In genomic region chr20:30376767-30377658, GRCh38 we compare ENCODE assay signal across 8 cellular contexts.
DNase-seq lines count a peak whose midpoint lies in the region; ATAC-seq and TF ChIP-seq lines count a peak whose summit lies in the region.

No MANE protein-coding gene starts in this region.

- TF ChIP-seq CTCF in Calu3 (IDR thresholded peaks at IDR 0.05; ENCODE audit: unreplicated experiment) (peak; percentile 96), fibroblast of villous mesenchyme (IDR thresholded peaks at IDR 0.05; ENCODE audit: insufficient read depth, low read depth, low read length) (peak; percentile 61), neutrophil (IDR thresholded peaks at IDR 0.05) (peak; percentile 23)

- no peaks in the 10 kb centered on the region for H3K9me3 ChIP-seq in neutrophil
- H3K9me3 ChIP-seq in subcutaneous abdominal adipose tissue (ENCODE audit: control insufficient read depth in 5 of 5, low read length in 5 of 5), result peaks cover 0 to 3% (median 0%) of the 10 kb centered on the region in 5 donors

- H3K36me3 ChIP-seq in neutrophil (no peaks in the 10 kb centered on the region), subcutaneous abdominal adipose tissue (ENCODE audit: control insufficient read depth in 5 of 5, insufficient read depth in 5 of 5, low read length in 5 of 5) (no peaks in the 10 kb centered on the region)

- H3K27ac ChIP-seq in neutrophil, result peak overlapping the region; percentile 76
- H3K27ac ChIP-seq in subcutaneous abdominal adipose tissue (ENCODE audit: low read depth, low read length), result peak overlapping the region; percentile 54

- H3K36me3 Mint-ChIP-seq in Calu3 (ENCODE audit: insufficient read depth, unreplicated experiment), result peaks cover 27% of the 10 kb centered on the region

- DNase-seq in Calu3 (peak; percentile 98), KBM-7 (peak; percentile 82), RPMI7951 (ENCODE audit: low read depth) (peak; percentile 90), fibroblast of villous mesenchyme (ENCODE audit: low read depth) (peak; percentile 85)
- DNase-seq in activated effector memory CD4-positive, alpha-beta T cell treated with anti-CD3 and anti-CD28 coated beads, Interleukin-2, amount 50 U/mL, for 16 hours, result peak; percentile 97

- in situ Hi-C loops in KBM-7 (cut with MboI; ENCODE audit: low pct_unique_long_range_greater_than_20kb, low sequenced_read_pairs), result no loop called here

- H3K9ac ChIP-seq in subcutaneous abdominal adipose tissue (ENCODE audit: low read length in 5 of 5), result peak overlapping the region; percentile 63 to 95 (median 81)

- H3K27me3 ChIP-seq in neutrophil, result peaks cover 25% of the 10 kb centered on the region
- no peaks in the 10 kb centered on the region for H3K27me3 ChIP-seq in subcutaneous abdominal adipose tissue (ENCODE audit: control insufficient read depth in 5 of 5, insufficient read depth in 4 of 5, low read length in 5 of 5)

- H3K4me3 Mint-ChIP-seq in Calu3 (ENCODE audit: low read depth, unreplicated experiment), result peak overlapping the region; percentile 91

- CTCF ChIA-PET in Calu3 (lab: Charles Lee), result interaction anchor here (0.6 to 0.8 kb wide), 4 partner anchors 20 to 254 kb away, joined by 3 to 4 read pairs (median 3); no protein-coding TSS in a partner anchor

- peak overlapping the region; percentile 81 for H3K4me3 ChIP-seq in fibroblast of villous mesenchyme (ENCODE audit: low read depth, low read length)
- H3K4me3 ChIP-seq in neutrophil (ENCODE audit: low read depth in 1 of 2, low read length in 1 of 2), result peak overlapping the region; percentile 61 to 62
- peak overlapping the region; percentile 80 to 98 (median 87) for H3K4me3 ChIP-seq in subcutaneous abdominal adipose tissue (ENCODE audit: low read depth in 1 of 5, low read length in 5 of 5)

- no peaks in the 10 kb centered on the region for H3K27me3 Mint-ChIP-seq in Calu3 (ENCODE audit: unreplicated experiment)

- TSS peak; percentile 46 for BruUV-seq in Calu3 (replicated peaks; lab: Mats Ljungman, UMichigan)

- peaks cover 6% of the 10 kb centered on the region for H3K9me3 Mint-ChIP-seq in Calu3 (ENCODE audit: low read depth, unreplicated experiment)

- H3K4me1 ChIP-seq in neutrophil (ENCODE audit: control insufficient read depth in 1 of 2, insufficient read depth in 1 of 2, low read depth in 1 of 2, low read length in 1 of 2) (peaks cover 0 to 6% of the 10 kb centered on the region in 2 experiments), subcutaneous abdominal adipose tissue (ENCODE audit: control insufficient read depth in 5 of 5, insufficient read depth in 5 of 5, low read length in 5 of 5) (peaks cover 0 to 12% (median 5%) of the 10 kb centered on the region in 5 donors)

- H3K4me1 Mint-ChIP-seq in Calu3 (ENCODE audit: low read depth, unreplicated experiment), result peaks cover 37% of the 10 kb centered on the region

- intact Hi-C loops in Calu3 (cut with micrococcal nuclease; ENCODE audit: unreplicated experiment), result no loop called here

- peak overlapping the region; percentile 79 for H3K27ac Mint-ChIP-seq in Calu3 (ENCODE audit: unreplicated experiment)

- peak; percentile 76 for ATAC-seq in GM21526 (IDR thresholded peaks at IDR 0.05; ENCODE audit: low FRiP score, unreplicated experiment)

Comparison
In these comparisons a context has a peak if more than half of its experiments do, and no peak if none do; other contexts are left out.
1. Peak in every context shown above with its lines: DNase-seq, ATAC-seq, H3K4me3 ChIP-seq and H3K27ac ChIP-seq.
2. CTCF ChIP-seq: peak in every context shown above with its lines; median percentile 96 in Calu3; 61 in fibroblast of villous mesenchyme; 23 in neutrophil.